Comparison of ENCODE assay signal across 13 cellular contexts in the genomic region with DNA sequence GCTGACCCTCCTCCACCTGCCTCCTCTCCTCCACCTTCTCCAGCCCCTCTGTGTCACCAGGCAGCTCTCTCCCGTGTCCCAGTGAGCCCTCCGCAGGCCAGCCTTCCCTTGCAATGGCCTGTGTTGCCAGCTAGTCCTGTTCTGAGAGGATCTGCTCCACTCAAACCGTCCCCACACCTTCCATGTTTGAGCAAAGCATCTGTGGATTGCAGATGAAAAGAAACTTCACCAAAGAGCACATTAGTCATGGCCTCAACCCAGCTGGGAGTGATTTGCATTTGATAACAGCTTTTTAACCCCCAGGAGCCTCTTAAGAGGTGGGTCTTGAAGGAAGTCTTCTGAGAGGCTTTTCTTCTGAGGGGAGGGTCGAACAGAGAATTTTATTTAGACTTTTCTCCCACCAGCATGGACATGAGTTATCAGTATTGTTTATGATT.
DNase-seq lines count a peak whose midpoint lies in the region; ATAC-seq and TF ChIP-seq lines count a peak whose summit lies in the region.
"Had no signal": no experiment of that assay in that cellular context is flagged by ENCODE, and none has a peak within 500 bp of the region (broad histone marks: within the 10 kb centered on the region; RNA-seq: fewer than 3 reads in every experiment).

No MANE protein-coding gene starts in this region.

- 0 out of 2 replicates have a peak overlapping the region, but pooled peaks have one; percentile 10 for H3K27ac ChIP-seq in BLaER1
- H3K27ac ChIP-seq in fibroblast of lung (ENCODE audit: insufficient read depth, low read length): peak overlapping the region; percentile 68
- H3K27ac ChIP-seq in testis: no peak overlapping the region

- H3K9ac ChIP-seq in BLaER1 (no peak overlapping the region), fibroblast of lung (ENCODE audit: insufficient read depth, low read length) (no peak overlapping the region)

- peak overlapping the region; percentile 54 for H3K4me2 ChIP-seq in BLaER1
- H3K4me2 ChIP-seq in fibroblast of lung (ENCODE audit: extremely low read depth, insufficient read depth, low read length): no peak overlapping the region

- H3K36me3 ChIP-seq in BLaER1: no peaks in the 10 kb centered on the region
- no peaks in the 10 kb centered on the region for H3K36me3 ChIP-seq in fibroblast of lung (ENCODE audit: control insufficient read depth, insufficient read depth, low read length)
- H3K36me3 ChIP-seq in testis (ENCODE audit: low read depth, missing control alignments): no peaks in the 10 kb centered on the region

- H3K9me3 ChIP-seq in BLaER1 (peaks cover 4% of the 10 kb centered on the region; the same call in 1 of the 2 replicates), fibroblast of lung (ENCODE audit: control insufficient read depth, insufficient read depth, low read depth, low read length) (no peaks in the 10 kb centered on the region), testis (no peaks in the 10 kb centered on the region)

- H3K9me3 Mint-ChIP-seq in neural crest cell: no peaks in the 10 kb centered on the region
- H3K9me3 Mint-ChIP-seq in stimulated activated memory B cell treated with anti-CD40 and anti-IgM and Interleukin-4, amounts not matched to agents 10 μg/mL and 1 μg/mL and 100 μg/mL, for 72 hours: peaks cover 8% of the 10 kb centered on the region

- H3K4me1 ChIP-seq in BLaER1 (peaks cover 78% of the 10 kb centered on the region), fibroblast of lung (ENCODE audit: control insufficient read depth, extremely low read depth, insufficient read depth, low read length) (peaks cover 23% of the 10 kb centered on the region), testis (peaks cover 4% of the 10 kb centered on the region)

- H3K27me3 Mint-ChIP-seq in neural crest cell (ENCODE audit: low read depth): no peaks in the 10 kb centered on the region
- peaks cover 32% of the 10 kb centered on the region for H3K27me3 Mint-ChIP-seq in stimulated activated memory B cell treated with anti-CD40 and anti-IgM and Interleukin-4, amounts not matched to agents 10 μg/mL and 1 μg/mL and 100 μg/mL, for 72 hours

- H3K27me3 ChIP-seq in BLaER1 (no peaks in the 10 kb centered on the region), fibroblast of lung (ENCODE audit: control insufficient read depth, insufficient read depth, low read length) (no peaks in the 10 kb centered on the region), testis (no peaks in the 10 kb centered on the region)

- no peaks in the 10 kb centered on the region for H4K20me1 ChIP-seq in BLaER1
- no peaks in the 10 kb centered on the region for H4K20me1 ChIP-seq in fibroblast of lung (ENCODE audit: control insufficient read depth, extremely low read depth, insufficient read depth, low read length)

- TF ChIP-seq CTCF in fibroblast of lung (conservative IDR thresholded peaks at IDR 0.05 in 1 of 2, IDR thresholded peaks at IDR 0.05 in 1 of 2; ENCODE audit: low read depth in 1 of 2, low read length in 2 of 2): no peak
- no peak for TF ChIP-seq CTCF in neural crest cell (conservative IDR thresholded peaks at IDR 0.05)
- no peak for TF ChIP-seq CTCF in testis (IDR thresholded peaks at IDR 0.05)
- TF ChIP-seq CTCF in lower leg skin (IDR thresholded peaks at IDR 0.05): no peak

- intact Hi-C loops in testis (cut with DNase I; ENCODE audit: low total_unique reads): no loop called here
- intact Hi-C loops in lower leg skin (cut with DNase I; ENCODE audit: low total_unique reads): no loop called here

- H3K4me3 Mint-ChIP-seq in neural crest cell: no peak overlapping the region
- H3K4me3 Mint-ChIP-seq in stimulated activated memory B cell treated with anti-CD40 and anti-IgM and Interleukin-4, amounts not matched to agents 10 μg/mL and 1 μg/mL and 100 μg/mL, for 72 hours: no peak overlapping the region
- H3K4me3 Mint-ChIP-seq: CD14-positive monocyte had no signal

- no peak for TF ChIP-seq POLR2A in testis (IDR thresholded peaks at IDR 0.05)
- TF ChIP-seq POLR2A in lower leg skin (IDR thresholded peaks at IDR 0.05): no peak

- 73 to 85% methylated on average over 4 of the region's 4 CpGs for WGBS in testis, 2 donors
- WGBS in lower leg skin, 2 donors: 71 to 72% methylated on average over 4 of the region's 4 CpGs

- H3K4me1 Mint-ChIP-seq in neural crest cell: peaks cover 14% of the 10 kb centered on the region
- H3K4me1 Mint-ChIP-seq in stimulated activated memory B cell treated with anti-CD40 and anti-IgM and Interleukin-4, amounts not matched to agents 10 μg/mL and 1 μg/mL and 100 μg/mL, for 72 hours: no peaks in the 10 kb centered on the region
- H3K4me1 Mint-ChIP-seq: CD14-positive monocyte had no signal

- peak overlapping the region; percentile 76 for H3K27ac Mint-ChIP-seq in neural crest cell (ENCODE audit: unreplicated experiment)
- no peak overlapping the region for H3K27ac Mint-ChIP-seq in stimulated activated memory B cell treated with anti-CD40 and anti-IgM and Interleukin-4, amounts not matched to agents 10 μg/mL and 1 μg/mL and 100 μg/mL, for 72 hours
- H3K27ac Mint-ChIP-seq: activated naive CD4-positive, alpha-beta T cell treated with anti-CD3 and anti-CD28 coated beads, Interleukin-2, amount 50 U/mL, for 72 hours; CD14-positive monocyte had no signal

- H2AFZ ChIP-seq in fibroblast of lung (ENCODE audit: low read length): no peak overlapping the region

- DNase-seq in NCI-H226 (peak; percentile 60), fibroblast of lung (ENCODE audit: low read depth in 2 of 2) (peak in 1 of 2 donors; percentile 86), neural crest cell (ENCODE audit: low read depth, low spot score) (no peak), testis (no peak), lower leg skin (ENCODE audit: low spot score in 2 of 2) (no peak), cerebellum (ENCODE audit: low spot score) (no peak)
- DNase-seq: NCI-H146, posterior cingulate gyrus had no signal

- H3K4me3 ChIP-seq in BLaER1 (no peak overlapping the region), fibroblast of lung (replicated peaks in 1 of 4; ENCODE audit: control extremely low read depth in 1 of 4, insufficient read depth in 1 of 4, low read depth in 3 of 4, low read length in 4 of 4) (no peak overlapping the region), testis (no peak overlapping the region), lower leg skin (ENCODE audit: low read depth, poor library complexity, severe bottlenecking) (no peak overlapping the region)

- peaks cover 11% of the 10 kb centered on the region for H3K36me3 Mint-ChIP-seq in neural crest cell (ENCODE audit: low read depth)
- H3K36me3 Mint-ChIP-seq in stimulated activated memory B cell treated with anti-CD40 and anti-IgM and Interleukin-4, amounts not matched to agents 10 μg/mL and 1 μg/mL and 100 μg/mL, for 72 hours: no peaks in the 10 kb centered on the region
- H3K36me3 Mint-ChIP-seq: CD14-positive monocyte had no signal

- peaks cover 7% of the 10 kb centered on the region for H3K79me2 ChIP-seq in fibroblast of lung (ENCODE audit: control insufficient read depth, insufficient read depth, low read length)

- no peak for ATAC-seq in stimulated activated memory B cell treated with anti-CD40 and anti-IgM and Interleukin-4, amounts not matched to agents 10 μg/mL and 1 μg/mL and 100 μg/mL, for 72 hours
- ATAC-seq: HepG2 had no signal

Comparison
In these comparisons a context has a peak if more than half of its experiments do, and no peak if none do; other contexts are left out.
1. H3K27ac ChIP-seq: peak in BLaER1 (single experiment) and fibroblast of lung (single experiment); none in testis (0 of 2).